ENCODE assay signal across 18 cellular contexts in the genomic region with DNA sequence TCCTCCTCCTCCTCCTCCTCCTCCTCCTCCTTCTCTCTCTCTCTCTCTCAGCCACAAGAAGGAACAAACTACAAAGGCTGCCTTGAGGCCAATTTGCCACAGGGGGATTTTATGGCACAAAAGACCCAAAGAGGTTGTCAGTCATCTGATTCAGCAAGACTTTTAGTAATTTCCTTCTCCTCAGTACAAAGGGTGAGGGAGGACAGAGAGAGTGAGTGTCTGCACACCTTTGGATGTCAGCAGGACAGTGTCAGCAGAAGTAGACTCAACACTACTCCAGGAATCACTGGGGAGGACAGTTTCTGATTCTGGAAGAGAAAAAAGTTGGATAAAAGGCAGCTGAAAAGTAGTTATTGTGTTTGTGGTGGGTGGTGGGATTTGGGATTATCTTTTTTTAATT. TPM values are rescaled to one million over a fixed set of nuclear protein-coding genes. Genes with fewer than 3 reads are reported as not detected.
DNase-seq lines count a peak whose midpoint lies in the region; ATAC-seq lines count a peak whose summit lies in the region.
"Had no signal": no experiment of that assay in that cellular context is flagged by ENCODE, and none has a peak within 500 bp of the region (broad histone marks: within the 10 kb centered on the region; RNA-seq: fewer than 3 reads in every experiment).

No MANE protein-coding gene starts in this region.

- no peak for DNase-seq in activated T-cell treated with anti-CD3 and anti-CD28 coated beads, Interleukin-2, amount 50 U/mL, for 72 hours
- DNase-seq in activated T-cell treated with anti-CD3 and anti-CD28 coated beads for 4 hours (no peak), SK-MEL-5 (ENCODE audit: low read depth, low spot score) (peak; percentile 39), ecto neural progenitor cell (ENCODE audit: low spot score) (peak; percentile 49), KG1 (lab: John Stamatoyannopoulos, UW) (no peak), posterior cingulate gyrus (no peak)
- DNase-seq in stimulated activated naive CD8-positive, alpha-beta T cell treated with anti-CD3 and anti-CD28 coated beads, Interleukin-15, amount 100 ng/mL, for 72 hours = no peak
- DNase-seq: CD4-positive, alpha-beta memory T cell; DMS153; MV-4-11; NCI-H187 treated with DMSO at 0.1 percent for 48 hours; NCI-H345; NCI-H524 treated with DMSO at 0.1 percent for 48 hours; PC-9 had no signal

- no peaks in the 10 kb centered on the region for H3K36me3 Mint-ChIP-seq in activated T-cell treated with anti-CD3 and anti-CD28 coated beads, Interleukin-2, amount 50 U/mL, for 72 hours (ENCODE audit: insufficient read depth in 2 of 2)

- H3K27me3 Mint-ChIP-seq in activated T-cell treated with anti-CD3 and anti-CD28 coated beads, Interleukin-2, amount 50 U/mL, for 72 hours (ENCODE audit: low read depth) = no peaks in the 10 kb centered on the region
- no peaks in the 10 kb centered on the region for H3K27me3 Mint-ChIP-seq in stimulated activated naive CD8-positive, alpha-beta T cell treated with anti-CD3 and anti-CD28 coated beads, Interleukin-15, amount 100 ng/mL, for 72 hours
- H3K27me3 Mint-ChIP-seq: CD4-positive, alpha-beta memory T cell had no signal

- intact Hi-C loops in posterior cingulate gyrus (cut with DNase I) = no loop called here

- no peaks in the 10 kb centered on the region for H3K9me3 Mint-ChIP-seq in activated T-cell treated with anti-CD3 and anti-CD28 coated beads, Interleukin-2, amount 50 U/mL, for 72 hours
- no peaks in the 10 kb centered on the region for H3K9me3 Mint-ChIP-seq in stimulated activated naive CD8-positive, alpha-beta T cell treated with anti-CD3 and anti-CD28 coated beads, Interleukin-15, amount 100 ng/mL, for 72 hours

- peak; percentile 49 to 62 for ATAC-seq in activated T-cell treated with anti-CD3 and anti-CD28 coated beads, Interleukin-2, amount 50 U/mL, for 72 hours (replicated peaks in 1 of 2)
- peak; percentile 68 for ATAC-seq in stimulated activated naive CD8-positive, alpha-beta T cell treated with anti-CD3 and anti-CD28 coated beads, Interleukin-15, amount 100 ng/mL, for 72 hours
- ATAC-seq: HepG2 had no signal

- in situ Hi-C loops in SK-MEL-5 (cut with HindIII; ENCODE audit: low pct_unique_long_range_greater_than_20kb, low sequenced_read_pairs) = no loop called here

- peak overlapping the region in 1 of 2 donors; percentile 30 for H3K4me3 Mint-ChIP-seq in activated T-cell treated with anti-CD3 and anti-CD28 coated beads, Interleukin-2, amount 50 U/mL, for 72 hours
- H3K4me3 Mint-ChIP-seq in stimulated activated naive CD8-positive, alpha-beta T cell treated with anti-CD3 and anti-CD28 coated beads, Interleukin-15, amount 100 ng/mL, for 72 hours = peak overlapping the region in 1 of 2 donors; percentile 13
- H3K4me3 Mint-ChIP-seq: CD4-positive, alpha-beta memory T cell had no signal

- H3K27ac Mint-ChIP-seq in activated T-cell treated with anti-CD3 and anti-CD28 coated beads, Interleukin-2, amount 50 U/mL, for 72 hours = no peak overlapping the region
- H3K27ac Mint-ChIP-seq in stimulated activated naive CD8-positive, alpha-beta T cell treated with anti-CD3 and anti-CD28 coated beads, Interleukin-15, amount 100 ng/mL, for 72 hours = peak overlapping the region; percentile 43 to 94

- H3K4me1 Mint-ChIP-seq in activated T-cell treated with anti-CD3 and anti-CD28 coated beads, Interleukin-2, amount 50 U/mL, for 72 hours (ENCODE audit: low read depth) = peaks cover 25% of the 10 kb centered on the region
- H3K4me1 Mint-ChIP-seq in stimulated activated naive CD8-positive, alpha-beta T cell treated with anti-CD3 and anti-CD28 coated beads, Interleukin-15, amount 100 ng/mL, for 72 hours = peaks cover 25% of the 10 kb centered on the region

RNA-seq across cellular contexts. Expression of a gene that starts 13.6 kb away (rescaled TPM):
- total RNA-seq in activated T-cell treated with anti-CD3 and anti-CD28 coated beads, Interleukin-2, amount 50 U/mL, for 72 hours = 10 to 100 TPM in 1 of 2 donors, 1 to 10 TPM in 1; 7.3 to 10.6 TPM
- total RNA-seq in SK-MEL-5 (2014; rRNA removed; shearing (Covaris generic)) = not detected in 2 replicates
- polyA plus RNA-seq in SK-MEL-5 (2015; cell fraction: cytosol; rRNA removed) = not detected in 2 replicates
- polyA plus RNA-seq in SK-MEL-5 (2015; cell fraction: nucleus; rRNA removed) = not detected in 2 replicates
- total RNA-seq: A673, Daoy, H4, HepG2, PC-9 had no signal

Comparison
In these comparisons a context has a peak if more than half of its experiments do, and no peak if none do; other contexts are left out.
1. DNase-seq: peak in SK-MEL-5 (single experiment) and ecto neural progenitor cell (single experiment); none in activated T-cell treated with anti-CD3 and anti-CD28 coated beads, Interleukin-2, amount 50 U/mL, for 72 hours (0 of 2), activated T-cell treated with anti-CD3 and anti-CD28 coated beads for 4 hours (single experiment), stimulated activated naive CD8-positive, alpha-beta T cell treated with anti-CD3 and anti-CD28 coated beads, Interleukin-15, amount 100 ng/mL, for 72 hours (0 of 2), KG1 (single experiment) and posterior cingulate gyrus (0 of 10).